ENCODE assay signal across 19 cellular contexts in the genomic region with DNA sequence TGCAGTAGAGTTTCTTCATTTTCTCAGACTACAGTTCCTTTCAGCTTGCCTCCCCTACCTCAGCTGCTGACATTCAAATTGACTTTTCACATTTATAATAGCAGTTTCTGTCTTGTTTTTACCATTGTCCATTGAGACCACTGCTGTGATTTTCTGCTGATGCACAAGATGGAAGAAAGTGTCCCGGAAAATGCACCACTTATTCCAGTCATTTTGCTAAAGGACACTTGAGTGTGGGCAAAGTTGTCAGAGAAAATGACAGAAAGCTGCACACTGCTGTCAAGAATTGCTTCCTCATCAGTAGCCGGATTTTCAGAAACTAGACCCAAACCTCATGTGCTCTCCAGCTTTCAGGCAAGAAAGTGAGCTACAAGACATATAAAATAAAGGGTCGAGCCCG.
A peak's percentile ranks its signal among the peaks of the same experiment; 100 is the strongest.
DNase-seq lines count a peak whose midpoint lies in the region; ATAC-seq and TF ChIP-seq lines count a peak whose summit lies in the region.
"Had no signal": no experiment of that assay in that cellular context is flagged by ENCODE, and none has a peak within 500 bp of the region (broad histone marks: within the 10 kb centered on the region; RNA-seq: fewer than 3 reads in every experiment).

No MANE protein-coding gene starts in this region.

- no peaks in the 10 kb centered on the region for H3K36me3 ChIP-seq in BLaER1 treated with 17β-estradiol and CSF1 and Interleukin-3, amounts not matched to agents 10 nM and 100 nM
- H3K36me3 ChIP-seq in neural cell (ENCODE audit: insufficient read depth, low read length) (no peaks in the 10 kb centered on the region), smooth muscle cell (ENCODE audit: low read depth) (no peaks in the 10 kb centered on the region)

- TF ChIP-seq CTCF in neural cell (IDR thresholded peaks at IDR 0.05; ENCODE audit: poor library complexity, severe bottlenecking) (no peak), smooth muscle cell (IDR thresholded peaks at IDR 0.05; ENCODE audit: borderline replicate concordance, insufficient read depth, poor library complexity, severe bottlenecking) (no peak)

- H3K27me3 ChIP-seq in BLaER1 treated with 17β-estradiol and CSF1 and Interleukin-3, amounts not matched to agents 10 nM and 100 nM: no peaks in the 10 kb centered on the region
- H3K27me3 ChIP-seq in neural cell (ENCODE audit: insufficient read depth, low read depth, low read length): no peaks in the 10 kb centered on the region
- no peaks in the 10 kb centered on the region for H3K27me3 ChIP-seq in smooth muscle cell (ENCODE audit: low read depth)

- H3K4me2 ChIP-seq in BLaER1 treated with 17β-estradiol and CSF1 and Interleukin-3, amounts not matched to agents 10 nM and 100 nM: peak overlapping the region; percentile 9 to 60 (median 34); a peak in 20 of 22 replicates
- H3K4me2 ChIP-seq in neural cell (ENCODE audit: low read length): no peak overlapping the region
- H3K4me2 ChIP-seq in smooth muscle cell: no peak overlapping the region
- H3K4me2 ChIP-seq: A549 had no signal

- no peak for ATAC-seq in naive thymus-derived CD8-positive, alpha-beta T cell
- ATAC-seq: A549 had no signal

- H3K4me1 ChIP-seq in BLaER1 treated with 17β-estradiol and CSF1 and Interleukin-3, amounts not matched to agents 10 nM and 100 nM: peaks cover 8 to 33% (median 20%) of the 10 kb centered on the region in 10 experiments; a peak in 18 of 20 replicates
- no peaks in the 10 kb centered on the region for H3K4me1 ChIP-seq in smooth muscle cell (ENCODE audit: low read depth)
- H3K4me1 ChIP-seq: A549 had no signal

- H3K27ac ChIP-seq in BLaER1 treated with 17β-estradiol and CSF1 and Interleukin-3, amounts not matched to agents 10 nM and 100 nM: no peak overlapping the region; a peak in 1 of 22 replicates
- H3K27ac ChIP-seq in neural cell (ENCODE audit: low read length): peak overlapping the region; percentile 52
- H3K27ac ChIP-seq in smooth muscle cell (ENCODE audit: low read depth): no peak overlapping the region
- H3K27ac ChIP-seq: A549 had no signal

- H3K4me1 Mint-ChIP-seq in naive thymus-derived CD8-positive, alpha-beta T cell: no peaks in the 10 kb centered on the region
- H3K4me1 Mint-ChIP-seq: CD14-positive monocyte; CD8-positive, alpha-beta memory T cell had no signal

- TF ChIP-seq RAD21 in neural cell (conservative IDR thresholded peaks at IDR 0.05): no peak

- H3K27ac Mint-ChIP-seq in naive thymus-derived CD8-positive, alpha-beta T cell: no peak overlapping the region
- H3K27ac Mint-ChIP-seq: CD14-positive monocyte; CD4-positive, alpha-beta T cell; CD8-positive, alpha-beta memory T cell had no signal

- 94% methylated on average over 4 of the region's 4 CpGs for WGBS in smooth muscle cell (ENCODE audit: low lambda C conversion rate)

- no peak overlapping the region for H3K4me3 Mint-ChIP-seq in naive thymus-derived CD8-positive, alpha-beta T cell
- H3K4me3 Mint-ChIP-seq: CD14-positive monocyte; CD4-positive, alpha-beta T cell; CD8-positive, alpha-beta memory T cell had no signal

- DNase-seq in NCI-H2227 treated with DMSO at 0.1 percent for 48 hours (lab: John Stamatoyannopoulos, UW) (peak; percentile 11), smooth muscle cell (lab: John Stamatoyannopoulos, UW; ENCODE audit: unreplicated experiment) (no peak), GF-D8 (lab: John Stamatoyannopoulos, UW) (no peak), AG20443 (ENCODE audit: low spot score) (no peak)
- no peak for DNase-seq in naive thymus-derived CD8-positive, alpha-beta T cell
- DNase-seq: 8988T; ACHN; CD4-positive, alpha-beta T cell; CD8-positive, alpha-beta memory T cell; DMS 273 treated with DMSO at 0.1 percent for 48 hours; DMS79; EL; GDM1; H7; HCEC 1CT had no signal

- peaks cover 0 to 2% (median 0%) of the 10 kb centered on the region in 5 donors for H3K27me3 Mint-ChIP-seq in naive thymus-derived CD8-positive, alpha-beta T cell
- H3K27me3 Mint-ChIP-seq: CD4-positive, alpha-beta T cell; CD8-positive, alpha-beta memory T cell had no signal

- H3F3A ChIP-seq in neural cell (ENCODE audit: insufficient read depth, low read length, poor library complexity, severe bottlenecking): no peaks in the 10 kb centered on the region
- no peaks in the 10 kb centered on the region for H3F3A ChIP-seq in smooth muscle cell (ENCODE audit: low read depth)

- peak; percentile 95 for TF ChIP-seq EP300 in neural cell (conservative IDR thresholded peaks at IDR 0.05; ENCODE audit: poor library complexity, severe bottlenecking)

- POLR2A ChIA-PET in naive thymus-derived CD8-positive, alpha-beta T cell (lab: Charles Lee): no interaction called here

- H3K4me3 ChIP-seq in BLaER1 treated with 17β-estradiol and CSF1 and Interleukin-3, amounts not matched to agents 10 nM and 100 nM: no peak overlapping the region
- H3K4me3 ChIP-seq in neural cell (ENCODE audit: low read length) (no peak overlapping the region), smooth muscle cell (no peak overlapping the region)
- H3K4me3 ChIP-seq: A549 had no signal

- no peak overlapping the region for H3K9ac ChIP-seq in BLaER1 treated with 17β-estradiol and CSF1 and Interleukin-3, amounts not matched to agents 10 nM and 100 nM
- no peak overlapping the region for H3K9ac ChIP-seq in neural cell (ENCODE audit: low read length)
- no peak overlapping the region for H3K9ac ChIP-seq in smooth muscle cell (ENCODE audit: low read depth)

- peaks cover 0 to 20% (median 0%) of the 10 kb centered on the region in 9 donors for H3K9me3 Mint-ChIP-seq in naive thymus-derived CD8-positive, alpha-beta T cell

- H2AFZ ChIP-seq in neural cell (ENCODE audit: low read depth, low read length) (no peak overlapping the region), smooth muscle cell (ENCODE audit: low read depth) (peak overlapping the region; percentile 34)

- H4K20me1 ChIP-seq in BLaER1 treated with 17β-estradiol and CSF1 and Interleukin-3, amounts not matched to agents 10 nM and 100 nM: no peaks in the 10 kb centered on the region
- H4K20me1 ChIP-seq in neural cell (ENCODE audit: insufficient read depth) (no peaks in the 10 kb centered on the region), smooth muscle cell (ENCODE audit: low read depth) (no peaks in the 10 kb centered on the region)

- H3K79me2 ChIP-seq in neural cell (replicated peaks; ENCODE audit: insufficient read depth, low read length) (no peaks in the 10 kb centered on the region), smooth muscle cell (ENCODE audit: low read depth) (no peaks in the 10 kb centered on the region)

- no peaks in the 10 kb centered on the region for H3K36me3 Mint-ChIP-seq in naive thymus-derived CD8-positive, alpha-beta T cell
- H3K36me3 Mint-ChIP-seq: CD14-positive monocyte; CD8-positive, alpha-beta memory T cell had no signal

- H3K9me2 ChIP-seq in neural cell (ENCODE audit: insufficient read depth, low read length): no peaks in the 10 kb centered on the region

- peaks cover 0 to 10% (median 4%) of the 10 kb centered on the region in 11 experiments; a peak in 8 of 22 replicates for H3K9me3 ChIP-seq in BLaER1 treated with 17β-estradiol and CSF1 and Interleukin-3, amounts not matched to agents 10 nM and 100 nM (replicated peaks in 1 of 11)
- H3K9me3 ChIP-seq in neural cell (ENCODE audit: low read length): no peaks in the 10 kb centered on the region
- no peaks in the 10 kb centered on the region for H3K9me3 ChIP-seq in smooth muscle cell (replicated peaks; ENCODE audit: low read depth)
- H3K9me3 ChIP-seq: A549 had no signal

TF ChIP-seq in neural cell, 6 proteins besides CTCF, POLR2A, EP300 and RAD21:
- TF ChIP-seq MXI1 (conservative IDR thresholded peaks at IDR 0.05; ENCODE audit: poor library complexity, severe bottlenecking): no peak
- TF ChIP-seq, protein P1, sequence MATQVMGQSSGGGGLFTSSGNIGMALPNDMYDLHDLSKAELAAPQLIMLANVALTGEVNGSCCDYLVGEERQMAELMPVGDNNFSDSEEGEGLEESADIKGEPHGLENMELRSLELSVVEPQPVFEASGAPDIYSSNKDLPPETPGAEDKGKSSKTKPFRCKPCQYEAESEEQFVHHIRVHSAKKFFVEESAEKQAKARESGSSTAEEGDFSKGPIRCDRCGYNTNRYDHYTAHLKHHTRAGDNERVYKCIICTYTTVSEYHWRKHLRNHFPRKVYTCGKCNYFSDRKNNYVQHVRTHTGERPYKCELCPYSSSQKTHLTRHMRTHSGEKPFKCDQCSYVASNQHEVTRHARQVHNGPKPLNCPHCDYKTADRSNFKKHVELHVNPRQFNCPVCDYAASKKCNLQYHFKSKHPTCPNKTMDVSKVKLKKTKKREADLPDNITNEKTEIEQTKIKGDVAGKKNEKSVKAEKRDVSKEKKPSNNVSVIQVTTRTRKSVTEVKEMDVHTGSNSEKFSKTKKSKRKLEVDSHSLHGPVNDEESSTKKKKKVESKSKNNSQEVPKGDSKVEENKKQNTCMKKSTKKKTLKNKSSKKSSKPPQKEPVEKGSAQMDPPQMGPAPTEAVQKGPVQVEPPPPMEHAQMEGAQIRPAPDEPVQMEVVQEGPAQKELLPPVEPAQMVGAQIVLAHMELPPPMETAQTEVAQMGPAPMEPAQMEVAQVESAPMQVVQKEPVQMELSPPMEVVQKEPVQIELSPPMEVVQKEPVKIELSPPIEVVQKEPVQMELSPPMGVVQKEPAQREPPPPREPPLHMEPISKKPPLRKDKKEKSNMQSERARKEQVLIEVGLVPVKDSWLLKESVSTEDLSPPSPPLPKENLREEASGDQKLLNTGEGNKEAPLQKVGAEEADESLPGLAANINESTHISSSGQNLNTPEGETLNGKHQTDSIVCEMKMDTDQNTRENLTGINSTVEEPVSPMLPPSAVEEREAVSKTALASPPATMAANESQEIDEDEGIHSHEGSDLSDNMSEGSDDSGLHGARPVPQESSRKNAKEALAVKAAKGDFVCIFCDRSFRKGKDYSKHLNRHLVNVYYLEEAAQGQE (IDR thresholded peaks at IDR 0.05; ENCODE audit: borderline replicate concordance): peak; percentile 79
- no peak for TF ChIP-seq SMC3 (conservative IDR thresholded peaks at IDR 0.05; ENCODE audit: poor library complexity)
- TF ChIP-seq POLR2AphosphoS5 (IDR thresholded peaks at IDR 0.05): peak; percentile 90

Comparison
In these comparisons a context has a peak if more than half of its experiments do, and no peak if none do; other contexts are left out.
1. H3K4me2 ChIP-seq: peak in BLaER1 treated with 17β-estradiol and CSF1 and Interleukin-3, amounts not matched to agents 10 nM and 100 nM (11 of 11); none in neural cell (single experiment) and smooth muscle cell (single experiment).